ENCODE assay signal across 2 cellular contexts in genomic region chr4:71830497-71831178, GRCh38.
TF ChIP-seq lines count a peak whose summit lies in the region.

No MANE protein-coding gene starts in this region.

TF ChIP-seq in GM23338, 12 proteins besides CTCF, POLR2A, EP300 and RAD21 (continued from another document):
- TF ChIP-seq REST (IDR thresholded peaks at IDR 0.05; ENCODE audit: unreplicated experiment) = no peak
- no peak for TF ChIP-seq NANOG (IDR thresholded peaks at IDR 0.05; ENCODE audit: borderline replicate concordance)
- TF ChIP-seq STAT1 (IDR thresholded peaks at IDR 0.05; ENCODE audit: unreplicated experiment) = no peak
- no peak for TF ChIP-seq JUNB (IDR thresholded peaks at IDR 0.05; ENCODE audit: unreplicated experiment)
- no peak for TF ChIP-seq ZNF114 (CRISPR knock-in tag; IDR thresholded peaks at IDR 0.05)
- no peak for TF ChIP-seq ZNF462 (CRISPR knock-in tag; IDR thresholded peaks at IDR 0.05)
- TF ChIP-seq EZH2 (IDR thresholded peaks at IDR 0.05; ENCODE audit: low read depth, unreplicated experiment) = no peak
- TF ChIP-seq EZH2phosphoT487 (IDR thresholded peaks at IDR 0.05; ENCODE audit: unreplicated experiment) = no peak
- no peak for TF ChIP-seq ZNF331 (CRISPR knock-in tag; IDR thresholded peaks at IDR 0.05; ENCODE audit: low read depth)

TF ChIP-seq in GM12878, 131 proteins besides CTCF, POLR2A, EP300 and RAD21 (continued from another document):
- TF ChIP-seq MEF2B (IDR thresholded peaks at IDR 0.05; ENCODE audit: partially characterized antibody, poor library complexity, severe bottlenecking) (no peak), LARP7 (IDR thresholded peaks at IDR 0.05) (no peak), BRCA1 (IDR thresholded peaks at IDR 0.05; ENCODE audit: low read depth, low read length) (no peak), ZNF274 (IDR thresholded peaks at IDR 0.05; ENCODE audit: insufficient read depth, insufficient read length) (no peak), ZBTB11 (CRISPR knock-in tag; IDR thresholded peaks at IDR 0.05) (no peak)
TF ChIP-seq in GM12878: peak in this region for 0.
